17 cellular contexts compared by ENCODE assay signal in genomic region chr1:39776886-39777683, GRCh38. TPM values are rescaled to one million over a fixed set of nuclear protein-coding genes. Genes with fewer than 3 reads are reported as not detected.
"Had no signal": no experiment of that assay in that cellular context is flagged by ENCODE, and none has a peak within 500 bp of the region (broad histone marks: within the 10 kb centered on the region; RNA-seq: fewer than 3 reads in every experiment).

No MANE protein-coding gene starts in this region.

- FAIRE-seq: frontal cortex, islet of Langerhans, pancreas, urothelium cell line had no signal

- H3K9me3 ChIP-seq: breast epithelium, pancreas, thyroid gland had no signal

- H3K4me3 Mint-ChIP-seq: activated T-helper 1 cell treated with anti-CD3 and anti-CD28 coated beads, Interleukin-12 subunit alpha, Interleukin-12 subunit beta, Interleukin-2, Interleukin-4 antibody, amounts not matched to agents 30 ng/mL and 10 ng/mL and 1 ng/mL, durations not matched to agents 14 hours and 24 hours and 36 hours; dendritic cell treated with granulocyte-macrophage colony-stimulating factor and Interleukin-4, amounts not matched to agents 40 ng/mL and 50 ng/mL, for 4 days; effector memory CD8-positive, alpha-beta T cell; naive thymus-derived CD4-positive, alpha-beta T cell had no signal

- H3K36me3 ChIP-seq: breast epithelium, pancreas, thyroid gland had no signal

- H3K27ac Mint-ChIP-seq: activated T-helper 1 cell treated with anti-CD3 and anti-CD28 coated beads, Interleukin-12 subunit alpha, Interleukin-12 subunit beta, Interleukin-2, Interleukin-4 antibody, amounts not matched to agents 30 ng/mL and 10 ng/mL and 1 ng/mL, durations not matched to agents 14 hours and 24 hours and 36 hours; effector memory CD8-positive, alpha-beta T cell; naive thymus-derived CD4-positive, alpha-beta T cell had no signal

- DNase-seq: activated naive CD4-positive, alpha-beta T cell treated with Interleukin-2 at 50 U/mL for 16 hours; effector memory CD8-positive, alpha-beta T cell; naive thymus-derived CD4-positive, alpha-beta T cell; stimulated activated CD4-positive, alpha-beta T cell treated with anti-CD3 and anti-CD28 coated beads, Interleukin-2, amount 100 ng/mL, for 48 hours; stimulated activated naive B cell treated with anti-CD40 and anti-IgM and Interleukin-4, amounts not matched to agents 10 μg/mL and 1 μg/mL and 100 μg/mL, for 72 hours; T-helper 9 cell; thyroid gland had no signal

- H3K27ac ChIP-seq: breast epithelium, epithelial cell of prostate, pancreas, thyroid gland had no signal

- H3K9me3 Mint-ChIP-seq: activated T-helper 1 cell treated with anti-CD3 and anti-CD28 coated beads, Interleukin-12 subunit alpha, Interleukin-12 subunit beta, Interleukin-2, Interleukin-4 antibody, amounts not matched to agents 30 ng/mL and 10 ng/mL and 1 ng/mL, durations not matched to agents 14 hours and 24 hours and 36 hours; dendritic cell treated with granulocyte-macrophage colony-stimulating factor and Interleukin-4, amounts not matched to agents 40 ng/mL and 50 ng/mL, for 4 days; effector memory CD8-positive, alpha-beta T cell; naive thymus-derived CD4-positive, alpha-beta T cell; stimulated activated naive B cell treated with anti-CD40 and anti-IgM and Interleukin-4, amounts not matched to agents 10 μg/mL and 1 μg/mL and 100 μg/mL, for 72 hours had no signal

- H3K4me3 ChIP-seq: breast epithelium, lung, pancreas, thyroid gland had no signal

- H3K27me3 ChIP-seq: breast epithelium, pancreas, thyroid gland had no signal

- H3K4me1 ChIP-seq: breast epithelium, pancreas, thyroid gland had no signal

- ATAC-seq: activated CD4-positive, CD25-positive, alpha-beta regulatory T cell treated with anti-CD3 and anti-CD28 coated beads, Interleukin-2, amount 50 U/mL, for 24 hours; effector memory CD8-positive, alpha-beta T cell; naive thymus-derived CD4-positive, alpha-beta T cell had no signal

- H3K36me3 Mint-ChIP-seq: naive thymus-derived CD4-positive, alpha-beta T cell; stimulated activated naive B cell treated with anti-CD40 and anti-IgM and Interleukin-4, amounts not matched to agents 10 μg/mL and 1 μg/mL and 100 μg/mL, for 72 hours had no signal

RNA-seq across cellular contexts. Expression of gene OXCT2, which starts 5.9 kb away (rescaled TPM):
- polyA plus RNA-seq: naive thymus-derived CD4-positive, alpha-beta T cell had no signal
